In the genomic region with DNA sequence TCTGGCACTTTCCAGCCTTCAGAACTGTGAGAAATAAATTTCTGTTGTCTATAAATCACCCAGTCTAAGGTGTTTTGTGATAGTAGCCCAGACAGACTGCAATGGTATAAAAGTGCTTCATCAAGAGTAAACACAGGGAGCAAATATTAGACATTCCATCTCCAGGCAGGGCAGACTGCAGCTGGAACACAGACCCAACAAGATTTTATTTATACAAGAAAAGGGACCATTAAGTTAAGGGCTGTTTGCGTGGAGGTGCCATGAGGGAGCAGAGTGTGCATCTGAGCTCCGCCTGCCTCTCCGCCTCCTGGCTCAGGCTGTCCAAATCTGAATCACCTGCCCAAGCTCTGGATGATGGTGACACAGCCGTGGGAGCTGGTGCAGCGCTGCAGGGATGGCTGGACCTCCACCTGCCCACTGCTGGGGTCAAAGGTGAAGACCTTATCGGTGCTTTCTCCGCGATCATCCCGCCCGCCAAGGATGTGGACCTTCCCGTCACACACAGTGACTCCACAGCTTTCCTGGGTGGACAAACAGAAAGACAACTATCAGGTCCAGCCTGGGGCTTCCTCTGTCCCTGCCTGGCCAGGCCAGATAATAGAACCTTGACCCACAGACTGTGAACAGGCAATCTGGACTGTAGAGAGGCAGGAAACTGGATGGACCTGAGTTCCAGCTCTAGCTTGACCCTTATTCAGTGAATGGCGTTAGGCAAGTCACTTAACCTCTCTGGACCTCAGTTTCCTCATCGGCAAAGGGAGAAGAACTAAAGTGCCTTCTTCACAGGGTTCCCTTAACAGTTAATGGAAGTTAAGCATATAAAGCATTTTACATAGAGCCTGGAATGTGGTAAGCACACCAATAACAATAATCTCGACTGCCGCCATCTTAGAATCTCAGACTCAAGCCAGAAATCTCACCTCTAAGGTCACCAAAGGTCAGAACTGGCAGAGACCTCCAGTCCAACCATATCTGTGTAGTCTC, we compare ENCODE assay signal across 1 cellular context.
TF ChIP-seq lines count a peak whose summit lies in the region.

No MANE protein-coding gene starts in this region.

TF ChIP-seq in HepG2, 621 proteins besides CTCF, POLR2A, EP300 and RAD21 (continued from another document and continues in another):
- TF ChIP-seq, protein P1, sequence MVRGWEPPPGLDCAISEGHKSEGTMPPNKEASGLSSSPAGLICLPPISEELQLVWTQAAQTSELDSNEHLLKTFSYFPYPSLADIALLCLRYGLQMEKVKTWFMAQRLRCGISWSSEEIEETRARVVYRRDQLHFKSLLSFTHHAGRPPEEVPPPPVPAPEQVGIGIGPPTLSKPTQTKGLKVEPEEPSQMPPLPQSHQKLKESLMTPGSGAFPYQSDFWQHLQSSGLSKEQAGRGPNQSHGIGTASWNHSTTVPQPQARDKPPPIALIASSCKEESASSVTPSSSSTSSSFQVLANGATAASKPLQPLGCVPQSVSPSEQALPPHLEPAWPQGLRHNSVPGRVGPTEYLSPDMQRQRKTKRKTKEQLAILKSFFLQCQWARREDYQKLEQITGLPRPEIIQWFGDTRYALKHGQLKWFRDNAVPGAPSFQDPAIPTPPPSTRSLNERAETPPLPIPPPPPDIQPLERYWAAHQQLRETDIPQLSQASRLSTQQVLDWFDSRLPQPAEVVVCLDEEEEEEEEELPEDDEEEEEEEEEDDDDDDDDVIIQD (CRISPR knock-in tag; IDR thresholded peaks at IDR 0.05; ENCODE audit: low read depth): no peak
- TF ChIP-seq, protein P2, sequence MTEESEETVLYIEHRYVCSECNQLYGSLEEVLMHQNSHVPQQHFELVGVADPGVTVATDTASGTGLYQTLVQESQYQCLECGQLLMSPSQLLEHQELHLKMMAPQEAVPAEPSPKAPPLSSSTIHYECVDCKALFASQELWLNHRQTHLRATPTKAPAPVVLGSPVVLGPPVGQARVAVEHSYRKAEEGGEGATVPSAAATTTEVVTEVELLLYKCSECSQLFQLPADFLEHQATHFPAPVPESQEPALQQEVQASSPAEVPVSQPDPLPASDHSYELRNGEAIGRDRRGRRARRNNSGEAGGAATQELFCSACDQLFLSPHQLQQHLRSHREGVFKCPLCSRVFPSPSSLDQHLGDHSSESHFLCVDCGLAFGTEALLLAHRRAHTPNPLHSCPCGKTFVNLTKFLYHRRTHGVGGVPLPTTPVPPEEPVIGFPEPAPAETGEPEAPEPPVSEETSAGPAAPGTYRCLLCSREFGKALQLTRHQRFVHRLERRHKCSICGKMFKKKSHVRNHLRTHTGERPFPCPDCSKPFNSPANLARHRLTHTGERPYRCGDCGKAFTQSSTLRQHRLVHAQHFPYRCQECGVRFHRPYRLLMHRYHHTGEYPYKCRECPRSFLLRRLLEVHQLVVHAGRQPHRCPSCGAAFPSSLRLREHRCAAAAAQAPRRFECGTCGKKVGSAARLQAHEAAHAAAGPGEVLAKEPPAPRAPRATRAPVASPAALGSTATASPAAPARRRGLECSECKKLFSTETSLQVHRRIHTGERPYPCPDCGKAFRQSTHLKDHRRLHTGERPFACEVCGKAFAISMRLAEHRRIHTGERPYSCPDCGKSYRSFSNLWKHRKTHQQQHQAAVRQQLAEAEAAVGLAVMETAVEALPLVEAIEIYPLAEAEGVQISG (CRISPR knock-in tag; IDR thresholded peaks at IDR 0.05): peak; percentile 58; the same call in 1 of the 2 replicates
- TF ChIP-seq ZSCAN31 (CRISPR knock-in tag; IDR thresholded peaks at IDR 0.05; ENCODE audit: low read depth) (no peak), ZNF230 (CRISPR knock-in tag; IDR thresholded peaks at IDR 0.05) (no peak; the same call in 1 of the 2 replicates), NBN (conservative IDR thresholded peaks at IDR 0.05) (no peak), HOXA5 (CRISPR knock-in tag; IDR thresholded peaks at IDR 0.05) (no peak), NR2F6 (IDR thresholded peaks at IDR 0.05) (peak; percentile 88), NR2F6 (CRISPR knock-in tag; IDR thresholded peaks at IDR 0.05) (peak; percentile 82), JUNB (CRISPR knock-in tag; IDR thresholded peaks at IDR 0.05; ENCODE audit: borderline replicate concordance) (no peak), ZNF101 (CRISPR knock-in tag; IDR thresholded peaks at IDR 0.05; ENCODE audit: borderline replicate concordance, low read depth) (no peak), ZNF629 (CRISPR knock-in tag; conservative IDR thresholded peaks at IDR 0.05) (no peak; the same call in 1 of the 2 replicates), ELF3 (CRISPR knock-in tag; IDR thresholded peaks at IDR 0.05) (no peak), PHF5A (CRISPR knock-in tag; IDR thresholded peaks at IDR 0.05; ENCODE audit: low read depth, unreplicated experiment) (no peak), ZNF343 (CRISPR knock-in tag; IDR thresholded peaks at IDR 0.05) (no peak), ZNF224 (CRISPR knock-in tag; IDR thresholded peaks at IDR 0.05) (no peak), XRCC5 (optimal IDR thresholded peaks at IDR 0.05; ENCODE audit: low read length) (peak; percentile 48), ZNF879 (CRISPR knock-in tag; IDR thresholded peaks at IDR 0.05) (no peak), POLR2AphosphoS2 (IDR thresholded peaks at IDR 0.05; ENCODE audit: low read depth, low read length) (no peak)
- TF ChIP-seq, protein P3, sequence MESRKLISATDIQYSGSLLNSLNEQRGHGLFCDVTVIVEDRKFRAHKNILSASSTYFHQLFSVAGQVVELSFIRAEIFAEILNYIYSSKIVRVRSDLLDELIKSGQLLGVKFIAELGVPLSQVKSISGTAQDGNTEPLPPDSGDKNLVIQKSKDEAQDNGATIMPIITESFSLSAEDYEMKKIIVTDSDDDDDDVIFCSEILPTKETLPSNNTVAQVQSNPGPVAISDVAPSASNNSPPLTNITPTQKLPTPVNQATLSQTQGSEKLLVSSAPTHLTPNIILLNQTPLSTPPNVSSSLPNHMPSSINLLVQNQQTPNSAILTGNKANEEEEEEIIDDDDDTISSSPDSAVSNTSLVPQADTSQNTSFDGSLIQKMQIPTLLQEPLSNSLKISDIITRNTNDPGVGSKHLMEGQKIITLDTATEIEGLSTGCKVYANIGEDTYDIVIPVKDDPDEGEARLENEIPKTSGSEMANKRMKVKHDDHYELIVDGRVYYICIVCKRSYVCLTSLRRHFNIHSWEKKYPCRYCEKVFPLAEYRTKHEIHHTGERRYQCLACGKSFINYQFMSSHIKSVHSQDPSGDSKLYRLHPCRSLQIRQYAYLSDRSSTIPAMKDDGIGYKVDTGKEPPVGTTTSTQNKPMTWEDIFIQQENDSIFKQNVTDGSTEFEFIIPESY (CRISPR knock-in tag; IDR thresholded peaks at IDR 0.05): no peak
- TF ChIP-seq, protein P4, sequence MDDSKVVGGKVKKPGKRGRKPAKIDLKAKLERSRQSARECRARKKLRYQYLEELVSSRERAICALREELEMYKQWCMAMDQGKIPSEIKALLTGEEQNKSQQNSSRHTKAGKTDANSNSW (CRISPR knock-in tag; IDR thresholded peaks at IDR 0.05; ENCODE audit: borderline replicate concordance): no peak
- TF ChIP-seq, protein P5, sequence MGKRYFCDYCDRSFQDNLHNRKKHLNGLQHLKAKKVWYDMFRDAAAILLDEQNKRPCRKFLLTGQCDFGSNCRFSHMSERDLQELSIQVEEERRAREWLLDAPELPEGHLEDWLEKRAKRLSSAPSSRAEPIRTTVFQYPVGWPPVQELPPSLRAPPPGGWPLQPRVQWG (CRISPR knock-in tag; IDR thresholded peaks at IDR 0.05; ENCODE audit: borderline replicate concordance, low read depth): no peak
- TF ChIP-seq, protein P6, sequence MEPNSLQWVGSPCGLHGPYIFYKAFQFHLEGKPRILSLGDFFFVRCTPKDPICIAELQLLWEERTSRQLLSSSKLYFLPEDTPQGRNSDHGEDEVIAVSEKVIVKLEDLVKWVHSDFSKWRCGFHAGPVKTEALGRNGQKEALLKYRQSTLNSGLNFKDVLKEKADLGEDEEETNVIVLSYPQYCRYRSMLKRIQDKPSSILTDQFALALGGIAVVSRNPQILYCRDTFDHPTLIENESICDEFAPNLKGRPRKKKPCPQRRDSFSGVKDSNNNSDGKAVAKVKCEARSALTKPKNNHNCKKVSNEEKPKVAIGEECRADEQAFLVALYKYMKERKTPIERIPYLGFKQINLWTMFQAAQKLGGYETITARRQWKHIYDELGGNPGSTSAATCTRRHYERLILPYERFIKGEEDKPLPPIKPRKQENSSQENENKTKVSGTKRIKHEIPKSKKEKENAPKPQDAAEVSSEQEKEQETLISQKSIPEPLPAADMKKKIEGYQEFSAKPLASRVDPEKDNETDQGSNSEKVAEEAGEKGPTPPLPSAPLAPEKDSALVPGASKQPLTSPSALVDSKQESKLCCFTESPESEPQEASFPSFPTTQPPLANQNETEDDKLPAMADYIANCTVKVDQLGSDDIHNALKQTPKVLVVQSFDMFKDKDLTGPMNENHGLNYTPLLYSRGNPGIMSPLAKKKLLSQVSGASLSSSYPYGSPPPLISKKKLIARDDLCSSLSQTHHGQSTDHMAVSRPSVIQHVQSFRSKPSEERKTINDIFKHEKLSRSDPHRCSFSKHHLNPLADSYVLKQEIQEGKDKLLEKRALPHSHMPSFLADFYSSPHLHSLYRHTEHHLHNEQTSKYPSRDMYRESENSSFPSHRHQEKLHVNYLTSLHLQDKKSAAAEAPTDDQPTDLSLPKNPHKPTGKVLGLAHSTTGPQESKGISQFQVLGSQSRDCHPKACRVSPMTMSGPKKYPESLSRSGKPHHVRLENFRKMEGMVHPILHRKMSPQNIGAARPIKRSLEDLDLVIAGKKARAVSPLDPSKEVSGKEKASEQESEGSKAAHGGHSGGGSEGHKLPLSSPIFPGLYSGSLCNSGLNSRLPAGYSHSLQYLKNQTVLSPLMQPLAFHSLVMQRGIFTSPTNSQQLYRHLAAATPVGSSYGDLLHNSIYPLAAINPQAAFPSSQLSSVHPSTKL (CRISPR knock-in tag; IDR thresholded peaks at IDR 0.05): peak; percentile 60
- TF ChIP-seq, protein P7, sequence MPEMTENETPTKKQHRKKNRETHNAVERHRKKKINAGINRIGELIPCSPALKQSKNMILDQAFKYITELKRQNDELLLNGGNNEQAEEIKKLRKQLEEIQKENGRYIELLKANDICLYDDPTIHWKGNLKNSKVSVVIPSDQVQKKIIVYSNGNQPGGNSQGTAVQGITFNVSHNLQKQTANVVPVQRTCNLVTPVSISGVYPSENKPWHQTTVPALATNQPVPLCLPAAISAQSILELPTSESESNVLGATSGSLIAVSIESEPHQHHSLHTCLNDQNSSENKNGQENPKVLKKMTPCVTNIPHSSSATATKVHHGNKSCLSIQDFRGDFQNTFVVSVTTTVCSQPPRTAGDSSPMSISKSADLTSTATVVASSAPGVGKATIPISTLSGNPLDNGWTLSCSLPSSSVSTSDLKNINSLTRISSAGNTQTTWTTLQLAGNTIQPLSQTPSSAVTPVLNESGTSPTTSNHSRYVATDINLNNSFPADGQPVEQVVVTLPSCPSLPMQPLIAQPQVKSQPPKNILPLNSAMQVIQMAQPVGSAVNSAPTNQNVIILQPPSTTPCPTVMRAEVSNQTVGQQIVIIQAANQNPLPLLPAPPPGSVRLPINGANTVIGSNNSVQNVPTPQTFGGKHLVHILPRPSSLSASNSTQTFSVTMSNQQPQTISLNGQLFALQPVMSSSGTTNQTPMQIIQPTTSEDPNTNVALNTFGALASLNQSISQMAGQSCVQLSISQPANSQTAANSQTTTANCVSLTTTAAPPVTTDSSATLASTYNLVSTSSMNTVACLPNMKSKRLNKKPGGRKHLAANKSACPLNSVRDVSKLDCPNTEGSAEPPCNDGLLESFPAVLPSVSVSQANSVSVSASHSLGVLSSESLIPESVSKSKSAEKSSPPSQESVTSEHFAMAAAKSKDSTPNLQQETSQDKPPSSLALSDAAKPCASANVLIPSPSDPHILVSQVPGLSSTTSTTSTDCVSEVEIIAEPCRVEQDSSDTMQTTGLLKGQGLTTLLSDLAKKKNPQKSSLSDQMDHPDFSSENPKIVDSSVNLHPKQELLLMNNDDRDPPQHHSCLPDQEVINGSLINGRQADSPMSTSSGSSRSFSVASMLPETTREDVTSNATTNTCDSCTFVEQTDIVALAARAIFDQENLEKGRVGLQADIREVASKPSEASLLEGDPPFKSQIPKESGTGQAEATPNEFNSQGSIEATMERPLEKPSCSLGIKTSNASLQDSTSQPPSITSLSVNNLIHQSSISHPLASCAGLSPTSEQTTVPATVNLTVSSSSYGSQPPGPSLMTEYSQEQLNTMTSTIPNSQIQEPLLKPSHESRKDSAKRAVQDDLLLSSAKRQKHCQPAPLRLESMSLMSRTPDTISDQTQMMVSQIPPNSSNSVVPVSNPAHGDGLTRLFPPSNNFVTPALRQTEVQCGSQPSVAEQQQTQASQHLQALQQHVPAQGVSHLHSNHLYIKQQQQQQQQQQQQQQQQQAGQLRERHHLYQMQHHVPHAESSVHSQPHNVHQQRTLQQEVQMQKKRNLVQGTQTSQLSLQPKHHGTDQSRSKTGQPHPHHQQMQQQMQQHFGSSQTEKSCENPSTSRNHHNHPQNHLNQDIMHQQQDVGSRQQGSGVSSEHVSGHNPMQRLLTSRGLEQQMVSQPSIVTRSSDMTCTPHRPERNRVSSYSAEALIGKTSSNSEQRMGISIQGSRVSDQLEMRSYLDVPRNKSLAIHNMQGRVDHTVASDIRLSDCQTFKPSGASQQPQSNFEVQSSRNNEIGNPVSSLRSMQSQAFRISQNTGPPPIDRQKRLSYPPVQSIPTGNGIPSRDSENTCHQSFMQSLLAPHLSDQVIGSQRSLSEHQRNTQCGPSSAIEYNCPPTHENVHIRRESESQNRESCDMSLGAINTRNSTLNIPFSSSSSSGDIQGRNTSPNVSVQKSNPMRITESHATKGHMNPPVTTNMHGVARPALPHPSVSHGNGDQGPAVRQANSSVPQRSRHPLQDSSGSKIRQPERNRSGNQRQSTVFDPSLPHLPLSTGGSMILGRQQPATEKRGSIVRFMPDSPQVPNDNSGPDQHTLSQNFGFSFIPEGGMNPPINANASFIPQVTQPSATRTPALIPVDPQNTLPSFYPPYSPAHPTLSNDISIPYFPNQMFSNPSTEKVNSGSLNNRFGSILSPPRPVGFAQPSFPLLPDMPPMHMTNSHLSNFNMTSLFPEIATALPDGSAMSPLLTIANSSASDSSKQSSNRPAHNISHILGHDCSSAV (CRISPR knock-in tag; IDR thresholded peaks at IDR 0.05; ENCODE audit: borderline replicate concordance): no peak
- TF ChIP-seq, protein P8, sequence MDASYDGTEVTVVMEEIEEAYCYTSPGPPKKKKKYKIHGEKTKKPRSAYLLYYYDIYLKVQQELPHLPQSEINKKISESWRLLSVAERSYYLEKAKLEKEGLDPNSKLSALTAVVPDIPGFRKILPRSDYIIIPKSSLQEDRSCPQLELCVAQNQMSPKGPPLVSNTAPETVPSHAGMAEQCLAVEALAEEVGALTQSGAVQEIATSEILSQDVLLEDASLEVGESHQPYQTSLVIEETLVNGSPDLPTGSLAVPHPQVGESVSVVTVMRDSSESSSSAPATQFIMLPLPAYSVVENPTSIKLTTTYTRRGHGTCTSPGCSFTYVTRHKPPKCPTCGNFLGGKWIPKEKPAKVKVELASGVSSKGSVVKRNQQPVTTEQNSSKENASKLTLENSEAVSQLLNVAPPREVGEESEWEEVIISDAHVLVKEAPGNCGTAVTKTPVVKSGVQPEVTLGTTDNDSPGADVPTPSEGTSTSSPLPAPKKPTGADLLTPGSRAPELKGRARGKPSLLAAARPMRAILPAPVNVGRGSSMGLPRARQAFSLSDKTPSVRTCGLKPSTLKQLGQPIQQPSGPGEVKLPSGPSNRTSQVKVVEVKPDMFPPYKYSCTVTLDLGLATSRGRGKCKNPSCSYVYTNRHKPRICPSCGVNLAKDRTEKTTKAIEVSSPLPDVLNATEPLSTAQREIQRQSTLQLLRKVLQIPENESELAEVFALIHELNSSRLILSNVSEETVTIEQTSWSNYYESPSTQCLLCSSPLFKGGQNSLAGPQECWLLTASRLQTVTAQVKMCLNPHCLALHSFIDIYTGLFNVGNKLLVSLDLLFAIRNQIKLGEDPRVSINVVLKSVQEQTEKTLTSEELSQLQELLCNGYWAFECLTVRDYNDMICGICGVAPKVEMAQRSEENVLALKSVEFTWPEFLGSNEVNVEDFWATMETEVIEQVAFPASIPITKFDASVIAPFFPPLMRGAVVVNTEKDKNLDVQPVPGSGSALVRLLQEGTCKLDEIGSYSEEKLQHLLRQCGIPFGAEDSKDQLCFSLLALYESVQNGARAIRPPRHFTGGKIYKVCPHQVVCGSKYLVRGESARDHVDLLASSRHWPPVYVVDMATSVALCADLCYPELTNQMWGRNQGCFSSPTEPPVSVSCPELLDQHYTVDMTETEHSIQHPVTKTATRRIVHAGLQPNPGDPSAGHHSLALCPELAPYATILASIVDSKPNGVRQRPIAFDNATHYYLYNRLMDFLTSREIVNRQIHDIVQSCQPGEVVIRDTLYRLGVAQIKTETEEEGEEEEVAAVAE (CRISPR knock-in tag; IDR thresholded peaks at IDR 0.05; ENCODE audit: borderline replicate concordance): no peak
